15 cellular contexts compared by ENCODE assay signal in genomic region chr4:185737489-185738037, GRCh38.
DNase-seq lines count a peak whose midpoint lies in the region; ATAC-seq lines count a peak whose summit lies in the region.
"Had no signal": no experiment of that assay in that cellular context is flagged by ENCODE, and none has a peak within 500 bp of the region (broad histone marks: within the 10 kb centered on the region; RNA-seq: fewer than 3 reads in every experiment).

No MANE protein-coding gene starts in this region.

- H3K4me1 ChIP-seq in ACC112 (ENCODE audit: control insufficient read depth, insufficient read depth, low read length, unreplicated experiment) (peaks cover 38% of the 10 kb centered on the region), rectal smooth muscle tissue (ENCODE audit: control insufficient read depth, insufficient read depth, low read length) (peaks cover 35% of the 10 kb centered on the region)
- H3K4me1 ChIP-seq: SJCRH30 had no signal

- no peaks in the 10 kb centered on the region for H3K79me2 ChIP-seq in ACC112 (ENCODE audit: control insufficient read depth, insufficient read depth, low read length, unreplicated experiment)

- H3K27ac ChIP-seq in ACC112 (ENCODE audit: low read depth, low read length) (peak overlapping the region; percentile 91), caudate nucleus (ENCODE audit: low read depth, low read length) (peak overlapping the region; percentile 65), rectal smooth muscle tissue (ENCODE audit: low read depth, low read length) (peak overlapping the region; percentile 92)
- H3K27ac ChIP-seq: SJCRH30 had no signal

- no peak overlapping the region for H3K9ac ChIP-seq in rectal smooth muscle tissue (ENCODE audit: low read length)

- ATAC-seq in left ventricle myocardium superior, result peak; percentile 10

- H2AFZ ChIP-seq in ACC112 (ENCODE audit: low read length, unreplicated experiment), result peak overlapping the region; percentile 97

- no peaks in the 10 kb centered on the region for H3K27me3 ChIP-seq in ACC112 (ENCODE audit: insufficient read depth, low read length)
- no peaks in the 10 kb centered on the region for H3K27me3 ChIP-seq in rectal smooth muscle tissue (ENCODE audit: control insufficient read depth, insufficient read depth, low read length)
- H3K27me3 ChIP-seq: SJCRH30 had no signal

- no peaks in the 10 kb centered on the region for H3K36me3 ChIP-seq in ACC112 (ENCODE audit: insufficient read depth, low read length)
- H3K36me3 ChIP-seq in rectal smooth muscle tissue (ENCODE audit: control insufficient read depth, insufficient read depth, low read length), result no peaks in the 10 kb centered on the region
- H3K36me3 ChIP-seq: SJCRH30 had no signal

- peak overlapping the region; percentile 75 for H3K4me3 ChIP-seq in ACC112 (ENCODE audit: low read depth, low read length)
- H3K4me3 ChIP-seq in rectal smooth muscle tissue (ENCODE audit: low read length), result peak overlapping the region; percentile 3
- H3K4me3 ChIP-seq: SJCRH30 had no signal

- DNase-seq in caudate nucleus (lab: John Stamatoyannopoulos, UW) (no peak), left ventricle myocardium superior (no peak), NCI-H2029 treated with DMSO at 0.1 percent for 48 hours (lab: John Stamatoyannopoulos, UW) (no peak), amygdala (lab: John Stamatoyannopoulos, UW) (no peak), activated gamma-delta T cell (lab: John Stamatoyannopoulos, UW) (no peak), NCI-H2227 (lab: John Stamatoyannopoulos, UW; ENCODE audit: unreplicated experiment) (no peak)
- DNase-seq: activated naive CD8-positive, alpha-beta T cell treated with anti-CD3 and anti-CD28 coated beads, Interleukin-2, amount 10 ng/mL, durations not matched to agents 7 days and 5 days; endodermal cell; hypothalamus; mesendoderm; NCI-H187; NCI-H748 treated with DMSO at 0.1 percent for 48 hours; SJCRH30 had no signal

- intact Hi-C loops in left ventricle myocardium superior (cut with micrococcal nuclease), result no loop called here
